In the genomic region with DNA sequence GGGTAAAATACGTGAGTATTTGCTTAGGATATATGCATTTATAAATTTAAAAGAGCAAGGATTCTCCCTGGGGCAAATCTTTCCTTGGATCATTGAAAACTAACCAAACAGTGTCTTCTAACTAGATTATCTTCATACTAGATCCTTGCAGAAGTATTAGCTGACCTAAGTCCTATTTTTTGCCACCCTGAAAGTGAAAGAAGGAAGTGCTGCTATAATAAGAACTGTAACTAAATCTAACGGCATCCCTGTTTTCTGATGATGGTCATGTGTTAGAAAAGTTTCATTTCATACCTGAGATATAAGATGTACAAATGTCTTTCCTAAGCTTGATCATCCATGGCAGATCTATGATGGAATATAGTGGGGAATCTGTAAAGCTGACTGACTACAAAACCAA, we compare ENCODE assay signal across 8 cellular contexts.
A peak's percentile ranks its signal among the peaks of the same experiment; 100 is the strongest.
DNase-seq lines count a peak whose midpoint lies in the region; ATAC-seq, FAIRE-seq and TF ChIP-seq lines count a peak whose summit lies in the region.

No MANE protein-coding gene starts in this region.

- RAD21 ChIA-PET in GM12878 (lab: Charles Lee; ENCODE audit: unreplicated experiment), result interaction anchor here (1.1 kb wide), 1 partner anchor 146 kb away, joined by 3 read pairs; no protein-coding TSS in a partner anchor

- WGBS in GM12878 (ENCODE audit: insufficient coverage, insufficient replicate concordance, low lambda C conversion rate, missing lambda C conversion rate), result 0% methylated on average over 2 of the region's 2 CpGs

- peak overlapping the region; percentile 7; the same call in 1 of the 2 replicates for H3K4me2 ChIP-seq in GM12878 (ENCODE audit: control insufficient read depth, insufficient read depth)
- H3K4me2 ChIP-seq in neural progenitor cell, result no peak overlapping the region

- TF ChIP-seq POLR2A in GM12878 (IDR thresholded peaks at IDR 0.05; ENCODE audit: low read depth, low read length), result no peak

- peaks cover 45% of the 10 kb centered on the region for H3K4me1 Mint-ChIP-seq in neural progenitor cell

- in situ Hi-C loops in GM12878 (cut with MboI), result no loop called here

- no peak overlapping the region for H2AFZ ChIP-seq in GM12878 (ENCODE audit: control insufficient read depth, low read depth, low read length)
- H2AFZ ChIP-seq in neural progenitor cell (replicated peaks), result no peak overlapping the region

- no peaks in the 10 kb centered on the region for H3K36me3 ChIP-seq in GM12878 (ENCODE audit: control insufficient read depth in 2 of 2, insufficient read depth in 2 of 2, low read length in 1 of 2)
- H3K36me3 ChIP-seq in neural progenitor cell, result no peaks in the 10 kb centered on the region

- H3K27me3 ChIP-seq in GM12878 (replicated peaks in 1 of 2; ENCODE audit: control insufficient read depth in 2 of 2, insufficient read depth in 2 of 2, low read length in 1 of 2) (no peaks in the 10 kb centered on the region), neural progenitor cell (no peaks in the 10 kb centered on the region)

- H3K27ac ChIP-seq in GM12878 (ENCODE audit: control insufficient read depth, insufficient read depth) (no peak overlapping the region), neural progenitor cell (no peak overlapping the region)

- DNase-seq in GM18507 (ENCODE audit: extremely low spot score, insufficient read length, low read depth) (no peak), GM12878 (ENCODE audit: low read depth, low spot score) (no peak), neural progenitor cell (ENCODE audit: low spot score) (no peak), amniotic stem cell (lab: John Stamatoyannopoulos, UW) (no peak), NCI-H2171 treated with DMSO at 0.1 percent for 48 hours (lab: John Stamatoyannopoulos, UW) (no peak), NCI-H1092 (lab: John Stamatoyannopoulos, UW) (no peak)
- DNase-seq in activated CD4-positive, CD25-positive, alpha-beta regulatory T cell treated with anti-CD3 and anti-CD28 coated beads, Interleukin-2, amount 50 U/mL, for 72 hours, result no peak

- peak overlapping the region; percentile 7 for H3K27ac Mint-ChIP-seq in neural progenitor cell

- no peaks in the 10 kb centered on the region for H3K79me2 ChIP-seq in GM12878 (ENCODE audit: control insufficient read depth, insufficient read depth, low read length)
- no peaks in the 10 kb centered on the region for H3K79me2 ChIP-seq in neural progenitor cell (ENCODE audit: low read depth)

- POLR2A ChIA-PET in GM12878 (lab: Charles Lee), result no interaction called here

- H3F3A ChIP-seq in neural progenitor cell (ENCODE audit: low read depth), result no peaks in the 10 kb centered on the region

- H3K4me1 ChIP-seq in GM12878 (ENCODE audit: control insufficient read depth, insufficient read depth, low read length) (peaks cover 10% of the 10 kb centered on the region; the same call in 1 of the 2 replicates), neural progenitor cell (peaks cover 11% of the 10 kb centered on the region)

- H3K9ac ChIP-seq in GM12878 (ENCODE audit: control insufficient read depth, insufficient read depth, low read length) (no peak overlapping the region), neural progenitor cell (no peak overlapping the region)

- H3K27me3 Mint-ChIP-seq in neural progenitor cell (ENCODE audit: insufficient read depth, low read depth), result no peaks in the 10 kb centered on the region

- H3K9me3 Mint-ChIP-seq in neural progenitor cell, result no peaks in the 10 kb centered on the region

- no peak overlapping the region for H3K4me3 Mint-ChIP-seq in neural progenitor cell

- H3K4me3 ChIP-seq in GM12878 (no peak overlapping the region), neural progenitor cell (no peak overlapping the region)

- FAIRE-seq in GM18507 (lab: Jason Lieb, UNC) (peak; percentile 75), GM12878 (lab: Jason Lieb, UNC) (peak; percentile 59)

- intact Hi-C loops in GM12878 (cut with micrococcal nuclease; ENCODE audit: unreplicated experiment), result no loop called here

- H3K9me3 ChIP-seq in GM12878 (replicated peaks; ENCODE audit: control insufficient read depth, insufficient read depth, low read length), result no peaks in the 10 kb centered on the region
- H3K9me3 ChIP-seq in neural progenitor cell (ENCODE audit: low read depth), result no peaks in the 10 kb centered on the region

- no TSS peak for BruUV-seq in GM12878 (replicated peaks; lab: Mats Ljungman, UMichigan)

- CTCF ChIA-PET in GM12878 (lab: Yijun Ruan, JAX), result interaction anchor here (1.5 kb wide), 1 partner anchor 10 kb away, joined by 5 read pairs; no protein-coding TSS in a partner anchor

- TF ChIP-seq RAD21 in GM12878 (IDR thresholded peaks at IDR 0.05; ENCODE audit: insufficient read depth, low read depth, low read length), result no peak

- no peak for TF ChIP-seq EP300 in GM12878 (IDR thresholded peaks at IDR 0.05; ENCODE audit: borderline replicate concordance in 1 of 2, control insufficient read depth in 1 of 2, low read depth in 2 of 2, low read length in 2 of 2)

- H3K36me3 Mint-ChIP-seq in neural progenitor cell, result peaks cover 18% of the 10 kb centered on the region

- SMC1A ChIA-PET in GM12878 (lab: Charles Lee; ENCODE audit: uncharacterized antibody, unreplicated experiment), result no interaction called here

- ATAC-seq in HG03342 (IDR thresholded peaks at IDR 0.05; ENCODE audit: unreplicated experiment) (peak; percentile 70), GM12878 (peak; percentile 57)

- no peaks in the 10 kb centered on the region for H4K20me1 ChIP-seq in GM12878 (ENCODE audit: control insufficient read depth, insufficient read depth)
- no peaks in the 10 kb centered on the region for H4K20me1 ChIP-seq in neural progenitor cell (ENCODE audit: low read depth)

- TF ChIP-seq CTCF in GM12878 (IDR thresholded peaks at IDR 0.05 in 2 of 3, conservative IDR thresholded peaks at IDR 0.05 in 1 of 3; ENCODE audit: control insufficient read depth in 2 of 3, extremely low read depth in 1 of 3, insufficient read depth in 1 of 3, low read depth in 3 of 3, low read length in 3 of 3) (no peak), neural progenitor cell (IDR thresholded peaks at IDR 0.05) (no peak)

TF ChIP-seq in GM12878, 131 proteins besides CTCF, POLR2A, EP300 and RAD21 (continues in another document):
- peak; percentile 15; the same call in 1 of the 2 replicates for TF ChIP-seq CREM (IDR thresholded peaks at IDR 0.05; ENCODE audit: low read depth)
- no peak for TF ChIP-seq MXI1 (IDR thresholded peaks at IDR 0.05; ENCODE audit: low read depth, low read length)
- TF ChIP-seq MEF2A (IDR thresholded peaks at IDR 0.05; ENCODE audit: insufficient read depth, low read depth, low read length), result 0 out of 2 replicates have a peak, but pooled peaks have one; percentile 65
- peak; percentile 60; the same call in 1 of the 2 replicates for TF ChIP-seq SPI1 (IDR thresholded peaks at IDR 0.05; ENCODE audit: borderline replicate concordance, insufficient read depth, low read depth, low read length)
- TF ChIP-seq, protein P1, sequence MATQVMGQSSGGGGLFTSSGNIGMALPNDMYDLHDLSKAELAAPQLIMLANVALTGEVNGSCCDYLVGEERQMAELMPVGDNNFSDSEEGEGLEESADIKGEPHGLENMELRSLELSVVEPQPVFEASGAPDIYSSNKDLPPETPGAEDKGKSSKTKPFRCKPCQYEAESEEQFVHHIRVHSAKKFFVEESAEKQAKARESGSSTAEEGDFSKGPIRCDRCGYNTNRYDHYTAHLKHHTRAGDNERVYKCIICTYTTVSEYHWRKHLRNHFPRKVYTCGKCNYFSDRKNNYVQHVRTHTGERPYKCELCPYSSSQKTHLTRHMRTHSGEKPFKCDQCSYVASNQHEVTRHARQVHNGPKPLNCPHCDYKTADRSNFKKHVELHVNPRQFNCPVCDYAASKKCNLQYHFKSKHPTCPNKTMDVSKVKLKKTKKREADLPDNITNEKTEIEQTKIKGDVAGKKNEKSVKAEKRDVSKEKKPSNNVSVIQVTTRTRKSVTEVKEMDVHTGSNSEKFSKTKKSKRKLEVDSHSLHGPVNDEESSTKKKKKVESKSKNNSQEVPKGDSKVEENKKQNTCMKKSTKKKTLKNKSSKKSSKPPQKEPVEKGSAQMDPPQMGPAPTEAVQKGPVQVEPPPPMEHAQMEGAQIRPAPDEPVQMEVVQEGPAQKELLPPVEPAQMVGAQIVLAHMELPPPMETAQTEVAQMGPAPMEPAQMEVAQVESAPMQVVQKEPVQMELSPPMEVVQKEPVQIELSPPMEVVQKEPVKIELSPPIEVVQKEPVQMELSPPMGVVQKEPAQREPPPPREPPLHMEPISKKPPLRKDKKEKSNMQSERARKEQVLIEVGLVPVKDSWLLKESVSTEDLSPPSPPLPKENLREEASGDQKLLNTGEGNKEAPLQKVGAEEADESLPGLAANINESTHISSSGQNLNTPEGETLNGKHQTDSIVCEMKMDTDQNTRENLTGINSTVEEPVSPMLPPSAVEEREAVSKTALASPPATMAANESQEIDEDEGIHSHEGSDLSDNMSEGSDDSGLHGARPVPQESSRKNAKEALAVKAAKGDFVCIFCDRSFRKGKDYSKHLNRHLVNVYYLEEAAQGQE (IDR thresholded peaks at IDR 0.05; ENCODE audit: low read depth, low read length), result no peak
- TF ChIP-seq HDGF (IDR thresholded peaks at IDR 0.05), result no peak
- TF ChIP-seq RUNX3 (IDR thresholded peaks at IDR 0.05; ENCODE audit: low read length), result peak; percentile 23; the same call in 1 of the 2 replicates
- TF ChIP-seq ZZZ3 (IDR thresholded peaks at IDR 0.05; ENCODE audit: control insufficient read depth, insufficient read length, low read depth), result no peak
- TF ChIP-seq IKZF1 (conservative IDR thresholded peaks at IDR 0.05), result 0 out of 2 replicates have a peak, but pooled peaks have one; percentile 8
